30 cellular contexts compared by ENCODE assay signal in genomic region chrX:110846071-110846470, GRCh38. TPM values are rescaled to one million over a fixed set of nuclear protein-coding genes. Genes with fewer than 3 reads are reported as not detected.
"Had no signal": no experiment of that assay in that cellular context is flagged by ENCODE, and none has a peak within 500 bp of the region (broad histone marks: within the 10 kb centered on the region; RNA-seq: fewer than 3 reads in every experiment).

No MANE protein-coding gene starts in this region.

- DNase-seq: activated CD4-positive, alpha-beta memory T cell treated with anti-CD3 and anti-CD28 coated beads for 36 hours; activated CD4-positive, alpha-beta T cell treated with anti-CD3 and anti-CD28 coated beads, Interleukin-2, amount 10 ng/mL, durations not matched to agents 7 days and 5 days; activated CD4-positive, CD25-positive, alpha-beta regulatory T cell; activated CD8-positive, alpha-beta memory T cell treated with anti-CD3 and anti-CD28 coated beads for 24 hours; activated effector memory CD4-positive, alpha-beta T cell treated with anti-CD3 and anti-CD28 coated beads, Interleukin-2, amount 50 U/mL, for 16 hours; activated naive CD4-positive, alpha-beta T cell treated with Interleukin-2 at 50 U/mL for 16 hours; activated naive CD8-positive, alpha-beta T cell treated with anti-CD3 and anti-CD28 coated beads, Interleukin-2, amount 50 U/mL, for 24 hours; activated T-cell treated with anti-CD3 and anti-CD28 coated beads, Interleukin-2, amount 50 U/mL, for 4 hours; amniotic stem cell; NCI-H1048; NCI-H146; NCI-H187 treated with DMSO at 0.1 percent for 48 hours; NCI-H2081 treated with DMSO at 0.1 percent for 48 hours; NCI-H2171; NCI-H2227 treated with DMSO at 0.1 percent for 48 hours; NCI-H69; NK-92 treated with Interleukin-12 subunit alpha and Interleukin-12 subunit beta, amount 100 ng/mL, for 24 hours; OCI-M1; Right ventricle myocardium superior; SJCRH30; SK-N-SH; T-helper 1 cell had no signal

- H3K27me3 ChIP-seq: ascending aorta, SJCRH30 had no signal

- H3K36me3 ChIP-seq: ascending aorta, cardiac muscle cell, SJCRH30 had no signal

- H3K4me3 ChIP-seq: ascending aorta, cardiac muscle cell, SJCRH30 had no signal

- ATAC-seq: activated naive CD4-positive, alpha-beta T cell treated with anti-CD3 and anti-CD28 coated beads, Interleukin-2, amount 50 U/mL, for 72 hours; activated naive CD8-positive, alpha-beta T cell treated with anti-CD3 and anti-CD28 coated beads, Interleukin-2, amount 50 U/mL, for 24 hours; activated T-cell treated with anti-CD3 and anti-CD28 coated beads, Interleukin-2, amount 50 U/mL, for 4 hours; Panc1 had no signal

- H3K9ac ChIP-seq: KMS-11, SK-N-SH had no signal

- H3K9me2 ChIP-seq: SK-N-SH had no signal

- H3K4me1 ChIP-seq: ascending aorta, SJCRH30 had no signal

- H3K9me3 ChIP-seq: ascending aorta, SJCRH30, SK-N-SH had no signal

- H3K4me2 ChIP-seq: KMS-11, SK-N-SH had no signal

- H3K27ac ChIP-seq: ascending aorta, cardiac muscle cell, KMS-11, RWPE1, SJCRH30, VCaP had no signal

RNA-seq across cellular contexts. Expression of gene CHRDL1, which starts 50.5 kb away (rescaled TPM):
- total RNA-seq: activated CD4-positive, alpha-beta memory T cell treated with anti-CD3 and anti-CD28 coated beads for 36 hours; activated CD4-positive, alpha-beta T cell treated with anti-CD3 and anti-CD28 coated beads, Interleukin-2, amount 10 ng/mL, durations not matched to agents 7 days and 5 days; activated naive CD4-positive, alpha-beta T cell treated with anti-CD3 and anti-CD28 coated beads, Interleukin-2, amount 50 U/mL, for 72 hours; T-helper 2 cell treated with Interferon-gamma antibody and Interleukin-4, amounts not matched to agents 100 ng/mL and 5 ng/mL, for 36 hours had no signal
